8 cellular contexts compared by ENCODE assay signal in the genomic region with DNA sequence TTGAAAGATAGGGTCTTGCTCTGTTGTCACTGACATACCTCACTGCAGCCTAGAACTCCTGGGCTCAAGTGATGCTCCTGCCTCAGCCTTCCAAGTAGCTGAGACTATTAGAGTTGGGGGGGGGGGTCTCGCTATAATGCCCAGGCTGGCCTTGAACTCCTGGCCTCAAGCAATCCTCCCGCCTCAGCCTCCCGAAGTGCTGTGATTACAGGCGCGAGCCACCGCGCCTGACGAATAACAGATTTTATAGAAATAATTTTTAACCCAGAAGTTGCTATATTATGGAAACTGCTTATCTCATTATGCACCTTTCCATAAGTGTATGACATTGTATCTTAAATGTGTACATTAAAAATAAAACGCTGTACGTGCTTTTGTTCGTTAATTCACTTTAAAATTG. TPM values are rescaled to one million over a fixed set of nuclear protein-coding genes. Genes with fewer than 3 reads are reported as not detected.
DNase-seq lines count a peak whose midpoint lies in the region; ATAC-seq, FAIRE-seq and TF ChIP-seq lines count a peak whose summit lies in the region.

No MANE protein-coding gene starts in this region.

- peaks cover 19% of the 10 kb centered on the region for H3K36me3 Mint-ChIP-seq in MCF 10A (ENCODE audit: insufficient read depth, unreplicated experiment)

- CTCF ChIA-PET in MCF 10A (lab: Yijun Ruan, JAX): no interaction called here

- intact Hi-C loops in left ventricle myocardium inferior (cut with micrococcal nuclease): no loop called here
- intact Hi-C loops in left ventricle myocardium superior (cut with micrococcal nuclease): no loop called here
- intact Hi-C loops in MCF 10A (cut with micrococcal nuclease): no loop called here
- intact Hi-C loops in aorta (cut with DNase I): no loop called here

- TF ChIP-seq CTCF in left ventricle myocardium inferior (IDR thresholded peaks at IDR 0.05; ENCODE audit: borderline replicate concordance): no peak
- no peak for TF ChIP-seq CTCF in MCF 10A (IDR thresholded peaks at IDR 0.05; ENCODE audit: unreplicated experiment)

- ATAC-seq in left ventricle myocardium superior (no peak), aorta (ENCODE audit: low FRiP score) (no peak), HG02852 (IDR thresholded peaks at IDR 0.05; ENCODE audit: unreplicated experiment) (no peak)

- H3K4me3 ChIP-seq in left ventricle myocardium inferior (peak overlapping the region; percentile 87), mononuclear cell (ENCODE audit: low read length) (peak overlapping the region; percentile 83), aorta (ENCODE audit: low read length in 2 of 2) (peak overlapping the region; percentile 73 to 78)

- FAIRE-seq in RCC 7860 (lab: Jason Lieb, UNC): no peak

- H3K9me3 Mint-ChIP-seq in MCF 10A (ENCODE audit: unreplicated experiment): no peaks in the 10 kb centered on the region

- H3K27ac ChIP-seq in left ventricle myocardium inferior (replicated peaks) (peak overlapping the region; percentile 96), aorta (ENCODE audit: low read depth in 1 of 2, low read length in 2 of 2) (no peak overlapping the region)

- H3K27ac Mint-ChIP-seq in MCF 10A (ENCODE audit: low read depth, unreplicated experiment): peak overlapping the region; percentile 92

- H3K4me1 Mint-ChIP-seq in MCF 10A (ENCODE audit: insufficient read depth, unreplicated experiment): peaks cover 13% of the 10 kb centered on the region

- BruUV-seq in MCF 10A (replicated peaks; lab: Mats Ljungman, UMichigan): no TSS peak

- H3K27me3 Mint-ChIP-seq in MCF 10A (ENCODE audit: insufficient read depth, unreplicated experiment): no peaks in the 10 kb centered on the region

- DNase-seq in left ventricle myocardium inferior: no peak
- DNase-seq in left ventricle myocardium superior: no peak
- DNase-seq in MCF 10A (ENCODE audit: unreplicated experiment): no peak
- DNase-seq in aorta: no peak
- no peak for DNase-seq in kidney glomerular epithelial cell (lab: John Stamatoyannopoulos, UW)
- no peak for DNase-seq in RCC 7860 (ENCODE audit: low spot score)

- H3K27me3 ChIP-seq in left ventricle myocardium inferior (ENCODE audit: low read depth) (no peaks in the 10 kb centered on the region), mononuclear cell (ENCODE audit: insufficient read depth, low read length) (no peaks in the 10 kb centered on the region), aorta (ENCODE audit: control insufficient read depth in 1 of 2, insufficient read depth in 2 of 2, low read length in 1 of 2) (no peaks in the 10 kb centered on the region)

- no peaks in the 10 kb centered on the region for H3K9me3 ChIP-seq in left ventricle myocardium inferior (replicated peaks)
- H3K9me3 ChIP-seq in mononuclear cell (ENCODE audit: low read depth, low read length): no peaks in the 10 kb centered on the region
- H3K9me3 ChIP-seq in aorta (ENCODE audit: control insufficient read depth, low read length): no peaks in the 10 kb centered on the region

- H3K36me3 ChIP-seq in left ventricle myocardium inferior: peaks cover 2% of the 10 kb centered on the region
- no peaks in the 10 kb centered on the region for H3K36me3 ChIP-seq in aorta (ENCODE audit: control insufficient read depth in 1 of 2, insufficient read depth in 2 of 2, low read length in 1 of 2)

- 48 to 52% methylated on average over 11 of the region's 11 CpGs for WGBS in aorta, 2 donors

- H3K4me1 ChIP-seq in left ventricle myocardium inferior (peaks cover 33% of the 10 kb centered on the region), mononuclear cell (ENCODE audit: insufficient read depth, low read length) (peaks cover 17% of the 10 kb centered on the region), aorta (ENCODE audit: control insufficient read depth in 1 of 2, insufficient read depth in 2 of 2, low read length in 2 of 2) (no peaks in the 10 kb centered on the region)

- peak overlapping the region; percentile 81 for H3K4me3 Mint-ChIP-seq in MCF 10A (ENCODE audit: unreplicated experiment)

- POLR2A ChIA-PET in MCF 10A (lab: Yijun Ruan, JAX): interaction anchor here (0.6 to 2.1 kb wide), 3 partner anchors 29 to 141 kb away, joined by 3 to 10 read pairs (median 4); partner anchors contain the start of genes MASTL and YME1L1

RNA-seq across cellular contexts. Expression of gene ANKRD26, which starts 0.8 kb away (rescaled TPM):
- total RNA-seq in left ventricle myocardium inferior: 14.0 TPM
- total RNA-seq in left ventricle myocardium superior: 12.3 TPM
- total RNA-seq in MCF 10A (2022): 6.5 and 7.3 TPM in 2 replicates
- 6.3 TPM for total RNA-seq in mononuclear cell
- total RNA-seq in aorta: 10 to 100 TPM in 1 of 2 donors, 1 to 10 TPM in 1; 5.8 to 15.8 TPM
- 1 to 10 TPM; 2.6 TPM for polyA plus RNA-seq in aorta

RNA-seq across cellular contexts. Expression of gene YME1L1, which starts 54.7 kb away (rescaled TPM):
- total RNA-seq in left ventricle myocardium inferior: 88.3 TPM
- total RNA-seq in left ventricle myocardium superior: 95.5 TPM
- total RNA-seq in MCF 10A (2022): 194 and 227 TPM in 2 replicates
- total RNA-seq in mononuclear cell: 152 TPM
- 10 to 100 TPM; 75.1 to 75.8 TPM for total RNA-seq in aorta
- 10 to 100 TPM; 41.5 to 46.1 TPM for polyA plus RNA-seq in aorta

RNA-seq across cellular contexts. Expression of gene MASTL, which starts 55.7 kb away (rescaled TPM):
- total RNA-seq in left ventricle myocardium inferior: 1.9 TPM
- 1.4 TPM for total RNA-seq in left ventricle myocardium superior
- 6.1 and 8.0 TPM in 2 replicates for total RNA-seq in MCF 10A (2022)
- total RNA-seq in mononuclear cell: 26.8 TPM
- 1 to 10 TPM; 5.3 to 7.7 TPM for total RNA-seq in aorta
- 1 to 10 TPM; 2.4 to 5.2 TPM for polyA plus RNA-seq in aorta
